15 cellular contexts compared by ENCODE assay signal in the genomic region with DNA sequence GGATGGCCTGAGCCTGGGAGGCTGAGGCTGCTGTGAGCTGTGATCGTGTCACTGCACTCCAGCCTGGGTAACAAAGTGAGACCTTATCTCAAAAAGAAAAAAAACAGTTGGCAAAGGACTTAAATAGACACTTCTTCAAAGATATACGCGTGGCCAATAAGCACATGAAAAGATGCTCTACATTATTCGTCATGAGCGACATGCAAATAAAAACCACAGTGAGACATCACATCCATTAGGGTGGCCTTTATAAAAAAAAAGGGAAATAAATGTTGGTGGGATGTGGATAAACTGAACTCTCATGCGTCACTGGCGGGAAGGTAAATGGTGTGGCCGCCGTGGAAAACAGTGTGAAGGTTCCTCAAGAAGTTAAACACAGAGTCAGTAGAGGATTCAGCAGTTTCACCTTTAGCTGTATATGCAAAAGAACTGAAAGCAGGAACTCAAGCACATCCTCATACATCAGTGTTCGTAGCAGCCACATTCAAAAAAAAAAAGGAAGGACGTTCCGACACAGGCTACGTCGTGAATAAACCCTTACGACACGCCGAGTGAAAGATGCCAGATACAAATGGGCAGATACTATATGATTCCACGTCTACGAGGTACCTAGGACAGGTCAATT. TPM values are rescaled to one million over a fixed set of nuclear protein-coding genes. Genes with fewer than 3 reads are reported as not detected.
DNase-seq lines count a peak whose midpoint lies in the region; TF ChIP-seq lines count a peak whose summit lies in the region.
"Had no signal": no experiment of that assay in that cellular context is flagged by ENCODE, and none has a peak within 500 bp of the region (broad histone marks: within the 10 kb centered on the region; RNA-seq: fewer than 3 reads in every experiment).

No MANE protein-coding gene starts in this region.

- H3K4me1 Mint-ChIP-seq in activated naive CD4-positive, alpha-beta T cell treated with anti-CD3 and anti-CD28 coated beads for 36 hours (ENCODE audit: low read depth), result peaks cover 11% of the 10 kb centered on the region
- H3K4me1 Mint-ChIP-seq in immature natural killer cell, result peaks cover 9 to 11% of the 10 kb centered on the region in 2 donors

- TF ChIP-seq CTCF in OCI-LY3 (IDR thresholded peaks at IDR 0.05; ENCODE audit: low read depth, low read length) (no peak), BE2C (IDR thresholded peaks at IDR 0.05; ENCODE audit: low read depth, low read length) (no peak), prostate gland (IDR thresholded peaks at IDR 0.05) (no peak)

- H3K4me3 Mint-ChIP-seq in activated naive CD4-positive, alpha-beta T cell treated with anti-CD3 and anti-CD28 coated beads for 36 hours, result peak overlapping the region; percentile 10
- H3K4me3 Mint-ChIP-seq in immature natural killer cell, result peak overlapping the region; percentile 7 to 71 (median 55)

- peak overlapping the region; percentile 60; the same call in 1 of the 2 replicates for H2AFZ ChIP-seq in OCI-LY3 (ENCODE audit: low read depth, low read length)

- DNase-seq in activated naive CD4-positive, alpha-beta T cell treated with anti-CD3 and anti-CD28 coated beads for 36 hours, result no peak
- DNase-seq in activated naive CD4-positive, alpha-beta T cell (lab: John Stamatoyannopoulos, UW), result no peak
- DNase-seq in immature natural killer cell, result peak in 1 of 3 donors; percentile 14
- DNase-seq in GM03348 (ENCODE audit: low spot score), result no peak
- DNase-seq in BE2C, result no peak
- no peak for DNase-seq in prostate gland (ENCODE audit: low spot score)
- no peak for DNase-seq in DMS 273 treated with DMSO at 0.1 percent for 48 hours (lab: John Stamatoyannopoulos, UW)
- DNase-seq: activated gamma-delta T cell; heart left ventricle; occipital lobe; SJCRH30; stimulated activated CD8-positive, alpha-beta memory T cell treated with anti-CD3 and anti-CD28 coated beads, Interleukin-4, amount 100 ng/mL, for 48 hours; WERI-Rb-1 had no signal

- H4K20me1 ChIP-seq in OCI-LY3 (ENCODE audit: insufficient read depth, low read length), result no peaks in the 10 kb centered on the region

- no peaks in the 10 kb centered on the region for H3K36me3 Mint-ChIP-seq in activated naive CD4-positive, alpha-beta T cell treated with anti-CD3 and anti-CD28 coated beads for 36 hours (ENCODE audit: low read depth)
- H3K36me3 Mint-ChIP-seq in immature natural killer cell, result peaks cover 0 to 8% (median 3%) of the 10 kb centered on the region in 3 donors

- intact Hi-C loops in activated naive CD4-positive, alpha-beta T cell treated with anti-CD3 and anti-CD28 coated beads for 36 hours (cut with micrococcal nuclease), result no loop called here
- intact Hi-C loops in prostate gland (cut with DNase I), result no loop called here

- H3K27me3 Mint-ChIP-seq in activated naive CD4-positive, alpha-beta T cell treated with anti-CD3 and anti-CD28 coated beads for 36 hours (ENCODE audit: low read depth), result peaks cover 11% of the 10 kb centered on the region
- peaks cover 1 to 9% (median 4%) of the 10 kb centered on the region in 3 donors for H3K27me3 Mint-ChIP-seq in immature natural killer cell (ENCODE audit: low read depth in 3 of 3)

- H3K4me1 ChIP-seq in OCI-LY3 (ENCODE audit: low read length) (peaks cover 18% of the 10 kb centered on the region), BE2C (no peaks in the 10 kb centered on the region), prostate gland (replicated peaks) (no peaks in the 10 kb centered on the region)
- H3K4me1 ChIP-seq: SJCRH30 had no signal

- peak overlapping the region; percentile 58 for H3K4me2 ChIP-seq in OCI-LY3 (ENCODE audit: low read length)

- no peak for TF ChIP-seq POLR2A in prostate gland (IDR thresholded peaks at IDR 0.05)

- no peak overlapping the region for H3K27ac Mint-ChIP-seq in activated naive CD4-positive, alpha-beta T cell treated with anti-CD3 and anti-CD28 coated beads for 36 hours
- peak overlapping the region in 4 of 6 donors; percentile 9 to 72 (median 39) for H3K27ac Mint-ChIP-seq in immature natural killer cell

- H3K4me3 ChIP-seq in OCI-LY3 (ENCODE audit: low read length) (peak overlapping the region; percentile 54), BE2C (ENCODE audit: low read depth, low read length) (no peak overlapping the region), prostate gland (no peak overlapping the region)
- H3K4me3 ChIP-seq: heart left ventricle, SJCRH30 had no signal

- 88% methylated on average over 19 of the region's 19 CpGs for WGBS in prostate gland

- CTCF ChIA-PET in activated naive CD4-positive, alpha-beta T cell treated with anti-CD3 and anti-CD28 coated beads for 36 hours (lab: Charles Lee), result no interaction called here

- no peaks in the 10 kb centered on the region for H3K9me3 ChIP-seq in OCI-LY3 (ENCODE audit: insufficient read depth, low read length)
- no peaks in the 10 kb centered on the region for H3K9me3 ChIP-seq in BE2C
- H3K9me3 ChIP-seq in prostate gland, result no peaks in the 10 kb centered on the region
- H3K9me3 ChIP-seq: heart left ventricle, SJCRH30 had no signal

- H3K27me3 ChIP-seq in OCI-LY3 (ENCODE audit: low read depth, low read length) (no peaks in the 10 kb centered on the region), BE2C (no peaks in the 10 kb centered on the region), prostate gland (replicated peaks; ENCODE audit: insufficient read depth) (no peaks in the 10 kb centered on the region)
- H3K27me3 ChIP-seq: heart left ventricle, SJCRH30 had no signal

- H3K27ac ChIP-seq in OCI-LY3 (ENCODE audit: low read length) (peak overlapping the region; percentile 77), prostate gland (no peak overlapping the region)
- H3K27ac ChIP-seq: SJCRH30, WERI-Rb-1 had no signal

- H3K36me3 ChIP-seq in OCI-LY3 (replicated peaks; ENCODE audit: low read depth, low read length) (no peaks in the 10 kb centered on the region), BE2C (no peaks in the 10 kb centered on the region), prostate gland (no peaks in the 10 kb centered on the region)
- H3K36me3 ChIP-seq: heart left ventricle, SJCRH30, WERI-Rb-1 had no signal

- H3K9me3 Mint-ChIP-seq in activated naive CD4-positive, alpha-beta T cell treated with anti-CD3 and anti-CD28 coated beads for 36 hours, result peaks cover 3% of the 10 kb centered on the region
- peaks cover 0 to 6% (median 0%) of the 10 kb centered on the region in 6 donors for H3K9me3 Mint-ChIP-seq in immature natural killer cell

- peak overlapping the region; percentile 43; the same call in 1 of the 2 replicates for H3K9ac ChIP-seq in OCI-LY3 (ENCODE audit: low read length)

- H3K79me2 ChIP-seq in OCI-LY3 (ENCODE audit: low read length), result no peaks in the 10 kb centered on the region

RNA-seq across cellular contexts. Expression of a gene that starts 24.5 kb away (rescaled TPM):
- 1 to 10 TPM; 1.8 to 2.2 TPM for total RNA-seq in activated naive CD4-positive, alpha-beta T cell treated with anti-CD3 and anti-CD28 coated beads for 36 hours
- under 1 TPM in 1 of 3 donors, not detected in 2; 0.14 TPM for polyA plus RNA-seq in immature natural killer cell
- polyA plus RNA-seq in BE2C (2012; ENCODE audit: insufficient read depth, insufficient read length, low read depth), result 5.3 TPM
- total RNA-seq in prostate gland, result 10 to 100 TPM; 22.4 to 24.3 TPM
- total RNA-seq: LHCN-M2 had no signal

RNA-seq across cellular contexts. Expression of a gene that starts 49.0 kb away (rescaled TPM):
- total RNA-seq in activated naive CD4-positive, alpha-beta T cell treated with anti-CD3 and anti-CD28 coated beads for 36 hours, result 1 to 10 TPM in 1 of 2 experiments, under 1 TPM in 1; 0.93 to 1.1 TPM
- polyA plus RNA-seq in immature natural killer cell, result 10 to 100 TPM in 1 of 3 donors, 1 to 10 TPM in 2; 4.9 to 13.9 (median 7.2) TPM
- 9.9 TPM for polyA plus RNA-seq in BE2C (2012; ENCODE audit: insufficient read depth, insufficient read length, low read depth)
- 1 to 10 TPM; 1.6 to 7.3 TPM for total RNA-seq in prostate gland

Comparison
In these comparisons a context has a peak if more than half of its experiments do, and no peak if none do; other contexts are left out.
1. RNA of a gene that starts 24.5 kb away (total RNA-seq): 22.4 to 24.3 TPM in prostate gland; 1.8 to 2.2 TPM in activated naive CD4-positive, alpha-beta T cell treated with anti-CD3 and anti-CD28 coated beads for 36 hours; every median in the first group is over 4 times any median in the second.